ENCODE assay signal across 14 cellular contexts in genomic region chr1:225691861-225692516, GRCh38. TPM values are rescaled to one million over a fixed set of nuclear protein-coding genes. Genes with fewer than 3 reads are reported as not detected.
DNase-seq lines count a peak whose midpoint lies in the region; ATAC-seq, FAIRE-seq and TF ChIP-seq lines count a peak whose summit lies in the region.
"Had no signal": no experiment of that assay in that cellular context is flagged by ENCODE, and none has a peak within 500 bp of the region (broad histone marks: within the 10 kb centered on the region; RNA-seq: fewer than 3 reads in every experiment).

No MANE protein-coding gene starts in this region.

- POLR2A ChIA-PET in K562 (lab: Yijun Ruan, JAX) (interaction anchor here (0.9 to 1.2 kb wide), 2 partner anchors 11 to 85 kb away, joined by 3 to 4 read pairs; partner anchors contain the start of gene SRP9), HepG2 (lab: Yijun Ruan, JAX) (interaction anchor here (0.9 to 6.6 kb wide), 3 partner anchors 8 to 77 kb away, joined by 3 to 36 read pairs (median 4); no protein-coding TSS in a partner anchor)

- H3K9ac ChIP-seq in K562 (ENCODE audit: insufficient read depth in 1 of 2, low read depth in 2 of 2, low read length in 2 of 2) (no peak overlapping the region), HepG2 (ENCODE audit: insufficient read depth, low read depth, low read length) (peak overlapping the region; percentile 48; the same call in 1 of the 2 replicates)

- DNase-seq in left ventricle myocardium inferior = no peak
- DNase-seq in left ventricle myocardium superior = no peak
- DNase-seq in K562 (ENCODE audit: extremely low read depth in 1 of 4, low spot score in 3 of 4) = no peak
- no peak for DNase-seq in HepG2 (ENCODE audit: low spot score)
- no peak for DNase-seq in head of caudate nucleus
- DNase-seq in stimulated activated CD4-positive, alpha-beta T cell treated with anti-CD3 and anti-CD28 coated beads, Interleukin-2, amount 100 ng/mL, for 24 hours = no peak
- DNase-seq in COR-L47 (lab: John Stamatoyannopoulos, UW) = no peak
- DNase-seq: activated CD8-positive, alpha-beta memory T cell treated with anti-CD3 and anti-CD28 coated beads for 24 hours; activated naive CD4-positive, alpha-beta T cell treated with anti-CD3 and anti-CD28 coated beads, Interleukin-2, amount 50 U/mL, for 16 hours; AML-193; RPMI8226 had no signal

- CTCF ChIA-PET in K562 (lab: Yijun Ruan, JAX; ENCODE audit: low intra/inter-chr PET ratio) = no interaction called here
- CTCF ChIA-PET in HepG2 (lab: Yijun Ruan, JAX; ENCODE audit: low intra/inter-chr PET ratio, low total read pairs) = no interaction called here

- no peaks in the 10 kb centered on the region for H3K9me1 ChIP-seq in K562 (ENCODE audit: control insufficient read depth, insufficient read depth, low read length)

- H3K4me3 ChIP-seq in left ventricle myocardium inferior (no peak overlapping the region), K562 (no peak overlapping the region), HepG2 (replicated peaks in 1 of 3; ENCODE audit: insufficient read depth in 1 of 3, low read depth in 2 of 3, low read length in 3 of 3) (no peak overlapping the region)
- H3K4me3 ChIP-seq: lung had no signal

- H3K79me2 ChIP-seq in K562 (ENCODE audit: control insufficient read depth, insufficient read depth, low read length) (no peaks in the 10 kb centered on the region), HepG2 (ENCODE audit: insufficient read depth, low read length) (no peaks in the 10 kb centered on the region)

- no peak overlapping the region for H2AFZ ChIP-seq in K562 (ENCODE audit: low read depth, low read length)
- no peak overlapping the region for H2AFZ ChIP-seq in HepG2 (ENCODE audit: low read length)

- TF ChIP-seq POLR2A in K562 (conservative IDR thresholded peaks at IDR 0.05) = no peak
- no peak for TF ChIP-seq POLR2A in HepG2 (IDR thresholded peaks at IDR 0.05; ENCODE audit: insufficient read depth in 1 of 2, low read depth in 2 of 2, low read length in 2 of 2)

- H3K36me3 ChIP-seq in left ventricle myocardium inferior = no peaks in the 10 kb centered on the region
- no peaks in the 10 kb centered on the region for H3K36me3 ChIP-seq in K562 (ENCODE audit: control insufficient read depth, insufficient read depth, low read length)
- H3K36me3 ChIP-seq in HepG2 (replicated peaks in 1 of 2; ENCODE audit: control insufficient read depth in 1 of 2, insufficient read depth in 2 of 2, low read length in 2 of 2) = no peaks in the 10 kb centered on the region

- in situ Hi-C loops in K562 (cut with MboI) (no loop called here), HepG2 (cut with HindIII; ENCODE audit: extremely low pct_ligation_motif_present, low pct_unique_long_range_greater_than_20kb) (loop anchor here (5.0 kb wide), 1 partner anchor 75 kb away; no protein-coding TSS in a partner anchor)

- intact Hi-C loops in left ventricle myocardium inferior (cut with micrococcal nuclease) (loop anchor here (10.0 kb wide), 1 partner anchor 73 kb away; no protein-coding TSS in a partner anchor), left ventricle myocardium superior (cut with micrococcal nuclease) (loop anchor here (10.0 kb wide), 1 partner anchor 73 kb away; no protein-coding TSS in a partner anchor), K562 (cut with micrococcal nuclease) (no loop called here), HepG2 (cut with micrococcal nuclease; ENCODE audit: unreplicated experiment) (loop anchor here (5.0 kb wide), 2 partner anchors 40 to 75 kb away; partner anchors contain the start of gene ENAH), head of caudate nucleus (cut with DNase I) (no loop called here)

- 0% methylated on average over 4 of the region's 4 CpGs for WGBS in K562 (ENCODE audit: insufficient coverage, low coverage, missing lambda C conversion rate)
- 87% methylated on average over 4 of the region's 4 CpGs for WGBS in HepG2 (ENCODE audit: low lambda C conversion rate)

- BruUV-seq in K562 (replicated peaks; lab: Mats Ljungman, UMichigan) = no TSS peak
- BruUV-seq in HepG2 (replicated peaks; lab: Mats Ljungman, UMichigan) = TSS peak; percentile 91

- no peak for ATAC-seq in left ventricle myocardium superior
- no peak for ATAC-seq in K562
- no peak for ATAC-seq in HepG2
- no peak for ATAC-seq in HG02840 (IDR thresholded peaks at IDR 0.05; ENCODE audit: low FRiP score, unreplicated experiment)

- no peak for TF ChIP-seq CTCF in left ventricle myocardium inferior (IDR thresholded peaks at IDR 0.05; ENCODE audit: borderline replicate concordance)
- no peak for TF ChIP-seq CTCF in K562 (IDR thresholded peaks at IDR 0.05 in 2 of 3, conservative IDR thresholded peaks at IDR 0.05 in 1 of 3; ENCODE audit: insufficient read depth in 2 of 3, low read depth in 1 of 3, low read length in 3 of 3)
- no peak for TF ChIP-seq CTCF in HepG2 (CRISPR knock-in tag; IDR thresholded peaks at IDR 0.05)

- H3K27ac ChIP-seq in left ventricle myocardium inferior (replicated peaks) (peak overlapping the region; percentile 18), K562 (ENCODE audit: extremely low read depth, low read depth, low read length) (no peak overlapping the region), HepG2 (ENCODE audit: extremely low read length, insufficient read depth, low read length) (peak overlapping the region; percentile 18)

- no peak for TF ChIP-seq EP300 in K562 (IDR thresholded peaks at IDR 0.05; ENCODE audit: low read length)
- no peak for TF ChIP-seq EP300 in HepG2 (IDR thresholded peaks at IDR 0.05; ENCODE audit: low read depth in 2 of 2, low read length in 2 of 2)
- TF ChIP-seq EP300 in HepG2 (CRISPR knock-in tag; IDR thresholded peaks at IDR 0.05; ENCODE audit: borderline replicate concordance) = no peak

- H4K20me1 ChIP-seq in K562 (replicated peaks; ENCODE audit: control insufficient read depth, insufficient read depth, low read length) = no peaks in the 10 kb centered on the region
- no peaks in the 10 kb centered on the region for H4K20me1 ChIP-seq in HepG2 (ENCODE audit: insufficient read depth, low read length)

- FAIRE-seq in K562 (lab: Jason Lieb, UNC) = no peak
- no peak for FAIRE-seq in HepG2 (lab: Jason Lieb, UNC)
- FAIRE-seq: G401.6 had no signal

- H3K27me3 ChIP-seq in left ventricle myocardium inferior (ENCODE audit: low read depth) (no peaks in the 10 kb centered on the region), K562 (ENCODE audit: control insufficient read depth in 2 of 2, insufficient read depth in 2 of 2, low read length in 2 of 2) (peaks cover 31 to 38% of the 10 kb centered on the region in 2 experiments), HepG2 (ENCODE audit: control insufficient read depth in 1 of 2, insufficient read depth in 2 of 2, low read length in 2 of 2) (no peaks in the 10 kb centered on the region)

- H3K4me1 ChIP-seq in left ventricle myocardium inferior (peaks cover 61% of the 10 kb centered on the region), K562 (replicated peaks in 1 of 2; ENCODE audit: control insufficient read depth in 2 of 2, insufficient read depth in 2 of 2, low read length in 2 of 2) (no peaks in the 10 kb centered on the region), HepG2 (ENCODE audit: insufficient read depth, low read length) (peaks cover 60% of the 10 kb centered on the region)

- H3K4me2 ChIP-seq in K562 (ENCODE audit: insufficient read depth, low read length) (no peak overlapping the region), HepG2 (ENCODE audit: low read depth, low read length) (no peak overlapping the region)

- no peak for TF ChIP-seq RAD21 in K562 (CRISPR knock-in tag; conservative IDR thresholded peaks at IDR 0.05 in 1 of 2, IDR thresholded peaks at IDR 0.05 in 1 of 2)
- no peak for TF ChIP-seq RAD21 in HepG2 (CRISPR knock-in tag; IDR thresholded peaks at IDR 0.05)

- H3K9me3 ChIP-seq in left ventricle myocardium inferior (replicated peaks) = no peaks in the 10 kb centered on the region
- no peaks in the 10 kb centered on the region for H3K9me3 ChIP-seq in K562 (replicated peaks; ENCODE audit: control insufficient read depth, insufficient read depth, low read depth, low read length)
- no peaks in the 10 kb centered on the region for H3K9me3 ChIP-seq in HepG2 (ENCODE audit: low read length)

RNA-seq across cellular contexts. Expression of gene ENAH, which starts 39.1 kb away (rescaled TPM):
- total RNA-seq in left ventricle myocardium inferior = 78.6 TPM
- 90.1 TPM for total RNA-seq in left ventricle myocardium superior
- 0.56 and 1.1 TPM in 2 replicates for total RNA-seq in K562 (2011; cell fraction: chromatin; rRNA removed; ENCODE audit: low replicate concordance)
- total RNA-seq in K562 (2011; cell fraction: nucleolus; rRNA removed) = under 0.01 TPM in 1 of 2 replicates, not detected in the other
- 0.15 and 0.69 TPM in 2 replicates for total RNA-seq in K562 (2011; cell fraction: nucleoplasm; rRNA removed)
- 0.05 and 0.12 TPM in 2 replicates for total RNA-seq in K562 (2014; rRNA removed)
- 0.10 and 0.15 TPM in 2 replicates for total RNA-seq in K562 (2014; rRNA removed; fragmentation: Illumina TruSeq; extraction: Trizol)
- 0.15 and 0.29 TPM in 2 replicates for total RNA-seq in K562 (2015; rRNA removed; fragmentation: Illumina TruSeq; extraction: Trizol)
- total RNA-seq in K562 (2021) = 0.55 and 0.85 TPM in 2 replicates
- polyA plus RNA-seq in K562 (2011; rRNA removed) = 0.34 and 1.2 TPM in 2 replicates
- 0.01 and 0.10 TPM in 2 replicates for polyA plus RNA-seq in K562 (2011; cell fraction: cytosol; rRNA removed)
- polyA plus RNA-seq in K562 (2011; cell fraction: nucleus; rRNA removed) = 0.21 and 0.44 TPM in 2 replicates
- polyA plus RNA-seq in K562 (2012) = 0.06 and 0.14 TPM in 2 replicates
- polyA plus RNA-seq in K562 (2014; fragmentation: Illumina TruSeq; extraction: Trizol) = 0.06 and 0.33 TPM in 2 replicates
- under 1 TPM; 0.03 to 0.13 TPM for polyA plus RNA-seq in K562 (2014; fragmentation: Nextera tagmentation; extraction: Ambion mirVana)
- polyA plus RNA-seq in K562 (2014; rRNA removed) = 0.05 TPM in 1 of 2 replicates, not detected in the other
- polyA minus RNA-seq in K562 (2011; rRNA and poly(A)+ RNA removed) = 1.8 and 4.3 TPM in 2 replicates
- 1.5 TPM in 1 of 2 replicates, not detected in the other for polyA minus RNA-seq in K562 (2011; cell fraction: cytosol; rRNA and poly(A)+ RNA removed)
- polyA minus RNA-seq in K562 (2011; cell fraction: nucleus; rRNA and poly(A)+ RNA removed) = 0.22 and 0.40 TPM in 2 replicates
- total RNA-seq in HepG2 (2016; rRNA removed; fragmentation: Illumina TruSeq; extraction: Trizol) = 58.3 and 60.2 TPM in 2 replicates
- total RNA-seq in HepG2 (2016; cell fraction: cytosol; rRNA removed; fragmentation: Illumina TruSeq; extraction: Trizol; ENCODE audit: low read depth) = 12.4 and 12.9 TPM in 2 replicates
- total RNA-seq in HepG2 (2016; cell fraction: insoluble cytoplasmic fraction; rRNA removed; fragmentation: Illumina TruSeq; extraction: Trizol) = 52.4 and 56.6 TPM in 2 replicates
- 39.4 and 43.3 TPM in 2 replicates for total RNA-seq in HepG2 (2016; cell fraction: membrane; rRNA removed; fragmentation: Illumina TruSeq; extraction: Trizol)
- total RNA-seq in HepG2 (2016; cell fraction: nucleus; rRNA removed; fragmentation: Illumina TruSeq; extraction: Trizol) = 34.5 and 40.2 TPM in 2 replicates
- polyA plus RNA-seq in HepG2 (2011; rRNA removed) = 21.9 and 22.1 TPM in 2 replicates
- 8.7 and 16.5 TPM in 2 replicates for polyA plus RNA-seq in HepG2 (2011; cell fraction: cytosol; rRNA removed)
- 15.6 and 18.2 TPM in 2 replicates for polyA plus RNA-seq in HepG2 (2011; cell fraction: nucleus; rRNA removed)
- 33.3 and 35.6 TPM in 2 replicates for polyA plus RNA-seq in HepG2 (2012)
- polyA plus RNA-seq in HepG2 (2016; cell fraction: cytosol; fragmentation: Illumina TruSeq; extraction: Trizol; ENCODE audit: low read depth) = 5.6 and 6.6 TPM in 2 replicates
- 56.7 and 61.8 TPM in 2 replicates for polyA plus RNA-seq in HepG2 (2016; cell fraction: insoluble cytoplasmic fraction; fragmentation: Illumina TruSeq; extraction: Trizol; ENCODE audit: low read depth)
- 22.3 and 23.2 TPM in 2 replicates for polyA plus RNA-seq in HepG2 (2016; cell fraction: membrane; fragmentation: Illumina TruSeq; extraction: Trizol; ENCODE audit: low read depth)
- 42.6 and 45.8 TPM in 2 replicates for polyA plus RNA-seq in HepG2 (2016; cell fraction: nucleus; fragmentation: Illumina TruSeq; extraction: Trizol; ENCODE audit: insufficient read depth, low read depth)
- polyA minus RNA-seq in HepG2 (2011; rRNA and poly(A)+ RNA removed; ENCODE audit: low replicate concordance) = 28.4 and 36.9 TPM in 2 replicates
- polyA minus RNA-seq in HepG2 (2011; cell fraction: cytosol; rRNA and poly(A)+ RNA removed) = 31.7 and 36.5 TPM in 2 replicates
- 39.4 and 49.1 TPM in 2 replicates for polyA minus RNA-seq in HepG2 (2011; cell fraction: nucleus; rRNA and poly(A)+ RNA removed)

Comparison
In these comparisons a context has a peak if more than half of its experiments do, and no peak if none do; other contexts are left out.
1. RNA of gene ENAH, which starts 39.1 kb away (total RNA-seq): 90.1 TPM in left ventricle myocardium superior (single experiment), 78.6 TPM in left ventricle myocardium inferior (single experiment) and 12.4 to 60.2 TPM in HepG2; under 0.01 to 1.1 TPM in K562; every median in the first group is over 4 times any median in the second.
2. intact Hi-C loops: an anchor here in left ventricle myocardium inferior (10.0 kb wide), left ventricle myocardium superior (10.0 kb wide) and HepG2 (5.0 kb wide); none called in K562 and head of caudate nucleus.